In genomic region chr18:35355140-35355618, GRCh38 we compare ENCODE assay signal across 8 cellular contexts. TPM values are rescaled to one million over a fixed set of nuclear protein-coding genes. Genes with fewer than 3 reads are reported as not detected.
DNase-seq lines count a peak whose midpoint lies in the region; ATAC-seq lines count a peak whose summit lies in the region.

No MANE protein-coding gene starts in this region.

- H3K27ac ChIP-seq in cingulate gyrus (ENCODE audit: low read depth, low read length): peak overlapping the region; percentile 81

- peak; percentile 100 for ATAC-seq in GM18867 (IDR thresholded peaks at IDR 0.05; ENCODE audit: unreplicated experiment)
- ATAC-seq in HG03097 (IDR thresholded peaks at IDR 0.05; ENCODE audit: low FRiP score, unreplicated experiment): peak; percentile 91
- peak; percentile 100 for ATAC-seq in left lobe of liver

- in situ Hi-C loops in ACHN (cut with HindIII; ENCODE audit: low pct_ligation_motif_present, low pct_unique_long_range_greater_than_20kb, low sequenced_read_pairs): no loop called here

- peak; percentile 39 for DNase-seq in ACHN
- peak; percentile 39 for DNase-seq in NCI-H345 (lab: John Stamatoyannopoulos, UW)
- DNase-seq in activated CD4-positive, alpha-beta T cell treated with anti-CD3 and anti-CD28 coated beads for 1 hour: peak; percentile 36
- peak; percentile 75 for DNase-seq in left lobe of liver (ENCODE audit: low spot score)
- peak; percentile 46 for DNase-seq in stimulated activated CD4-positive, alpha-beta T cell treated with anti-CD3 and anti-CD28 coated beads, Interleukin-4, amount 100 ng/mL, for 1 hour

RNA-seq across cellular contexts. Expression of gene ZNF24, which starts 11.0 kb away (rescaled TPM):
- 20.3 TPM for total RNA-seq in left lobe of liver

RNA-seq across cellular contexts. Expression of gene ZNF396, which starts 22.0 kb away (rescaled TPM):
- total RNA-seq in left lobe of liver: 1.2 TPM

Comparison
In these comparisons a context has a peak if more than half of its experiments do, and no peak if none do; other contexts are left out.
1. Peak in every context shown above with its lines: DNase-seq, ATAC-seq and H3K27ac ChIP-seq.